In the genomic region with DNA sequence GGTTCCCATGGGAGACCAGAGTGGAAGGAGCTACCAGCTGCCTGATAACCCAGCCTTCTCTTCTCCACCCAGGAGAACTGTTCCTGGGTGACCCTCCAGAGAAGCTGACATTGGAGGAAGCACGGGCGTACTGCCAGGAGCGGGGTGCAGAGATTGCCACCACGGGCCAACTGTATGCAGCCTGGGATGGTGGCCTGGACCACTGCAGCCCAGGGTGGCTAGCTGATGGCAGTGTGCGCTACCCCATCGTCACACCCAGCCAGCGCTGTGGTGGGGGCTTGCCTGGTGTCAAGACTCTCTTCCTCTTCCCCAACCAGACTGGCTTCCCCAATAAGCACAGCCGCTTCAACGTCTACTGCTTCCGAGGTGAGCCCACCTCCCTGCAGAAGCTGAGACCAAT, we compare ENCODE assay signal across 16 cellular contexts. TPM values are rescaled to one million over a fixed set of nuclear protein-coding genes. Genes with fewer than 3 reads are reported as not detected.
DNase-seq lines count a peak whose midpoint lies in the region; ATAC-seq, FAIRE-seq and TF ChIP-seq lines count a peak whose summit lies in the region.
"Had no signal": no experiment of that assay in that cellular context is flagged by ENCODE, and none has a peak within 500 bp of the region (broad histone marks: within the 10 kb centered on the region; RNA-seq: fewer than 3 reads in every experiment).

No MANE protein-coding gene starts in this region.

- H4K8ac ChIP-seq in H1 (ENCODE audit: extremely low read depth, insufficient read depth, low read length): no peak overlapping the region

- H4K91ac ChIP-seq in H1 (replicated peaks; ENCODE audit: insufficient read length, low read length): no peak overlapping the region

- H4K5ac ChIP-seq in H1 (ENCODE audit: insufficient read length, low read depth, low read length): no peak overlapping the region

- H3K23me2 ChIP-seq in H1 (ENCODE audit: low read depth, low read length): peaks cover 3% of the 10 kb centered on the region; the same call in 1 of the 2 replicates

- TF ChIP-seq POLR2A in H1 (IDR thresholded peaks at IDR 0.05; ENCODE audit: control extremely low read depth in 1 of 2, low read depth in 2 of 2, low read length in 2 of 2) (no peak), adrenal gland (IDR thresholded peaks at IDR 0.05) (no peak)

- H3K79me2 ChIP-seq in H1 (ENCODE audit: control insufficient read depth in 1 of 2, insufficient read depth in 2 of 2, low read length in 2 of 2): no peaks in the 10 kb centered on the region
- no peaks in the 10 kb centered on the region for H3K79me2 ChIP-seq in osteoblast (ENCODE audit: insufficient read depth, low read length)

- H2BK15ac ChIP-seq in H1 (ENCODE audit: low read length): no peak overlapping the region

- no peak for TF ChIP-seq EP300 in H1 (IDR thresholded peaks at IDR 0.05; ENCODE audit: borderline replicate concordance in 1 of 2, low read depth in 2 of 2, low read length in 2 of 2)

- H3K4me2 ChIP-seq in H1 (ENCODE audit: insufficient read depth in 1 of 2, low read depth in 2 of 2, low read length in 2 of 2): no peak overlapping the region
- H3K4me2 ChIP-seq in osteoblast (ENCODE audit: insufficient read depth, low read length): no peak overlapping the region
- H3K4me2 ChIP-seq: BLaER1 treated with 17β-estradiol and CSF1 and Interleukin-3, amounts not matched to agents 10 nM and 100 nM had no signal

- POLR2A ChIA-PET in activated naive CD8-positive, alpha-beta T cell treated with anti-CD3 and anti-CD28 coated beads, Interleukin-2, amount 10 ng/mL, durations not matched to agents 7 days and 5 days (lab: Charles Lee): no interaction called here
- POLR2A ChIA-PET in HEK293 (lab: Yijun Ruan, JAX): interaction anchor here (0.6 to 1.2 kb wide), 3 partner anchors 13 to 28 kb away, joined by 3 to 5 read pairs (median 5); partner anchors contain the start of gene NES
- POLR2A ChIA-PET in H1 (lab: Charles Lee; ENCODE audit: partially characterized antibody): interaction anchor here (1.2 to 4.5 kb wide), 5 partner anchors 13 to 78 kb away, joined by 3 to 15 read pairs (median 5); no protein-coding TSS in a partner anchor

- H3K9ac ChIP-seq in H1 (replicated peaks in 1 of 4; ENCODE audit: extremely low read depth in 1 of 4, low read depth in 3 of 4, low read length in 3 of 4): no peak overlapping the region
- H3K9ac ChIP-seq: BLaER1 treated with 17β-estradiol and CSF1 and Interleukin-3, amounts not matched to agents 10 nM and 100 nM had no signal

- no peak overlapping the region for H2BK20ac ChIP-seq in H1 (ENCODE audit: low read length)

- WGBS in H1 (ENCODE audit: extremely low coverage in 1 of 2, insufficient coverage in 1 of 2, insufficient read length in 1 of 2, insufficient replicate concordance in 2 of 2, low coverage in 1 of 2, low lambda C conversion rate in 2 of 2, missing lambda C conversion rate in 1 of 2), 2 experiments: 90% methylated on average over 7 of the region's 10 CpGs; no CpG with 5 or more reads in 1 of the 2 experiments
- WGBS in adrenal gland, 4 donors: 70 to 86% (median 78%) methylated on average over 2 to 10 of the region's 10 CpGs

- no peak for ATAC-seq in activated naive CD8-positive, alpha-beta T cell treated with anti-CD3 and anti-CD28 coated beads, Interleukin-2, amount 10 ng/mL, durations not matched to agents 7 days and 5 days (ENCODE audit: low read depth)
- ATAC-seq: HCT116 had no signal

- H3K36me3 Mint-ChIP-seq in activated naive CD8-positive, alpha-beta T cell treated with anti-CD3 and anti-CD28 coated beads, Interleukin-2, amount 10 ng/mL, durations not matched to agents 7 days and 5 days: no peaks in the 10 kb centered on the region
- no peaks in the 10 kb centered on the region for H3K36me3 Mint-ChIP-seq in activated naive CD8-positive, alpha-beta T cell treated with anti-CD3 and anti-CD28 coated beads for 36 hours

- no peak overlapping the region for H3K4me3 Mint-ChIP-seq in activated naive CD8-positive, alpha-beta T cell treated with anti-CD3 and anti-CD28 coated beads, Interleukin-2, amount 10 ng/mL, durations not matched to agents 7 days and 5 days
- H3K4me3 Mint-ChIP-seq in activated naive CD8-positive, alpha-beta T cell treated with anti-CD3 and anti-CD28 coated beads for 36 hours: no peak overlapping the region
- H3K4me3 Mint-ChIP-seq: CD4-positive, alpha-beta T cell had no signal

- no peak overlapping the region for H2AK5ac ChIP-seq in H1 (ENCODE audit: low read depth, low read length)

- H3K27ac ChIP-seq in HEK293 (ENCODE audit: extremely low read depth, low read depth, low read length) (no peak overlapping the region), H1 (ENCODE audit: low read depth, low read length) (no peak overlapping the region), osteoblast (ENCODE audit: low read depth, low read length) (no peak overlapping the region), adrenal gland (no peak overlapping the region)
- H3K27ac ChIP-seq: BLaER1 treated with 17β-estradiol and CSF1 and Interleukin-3, amounts not matched to agents 10 nM and 100 nM had no signal

- FAIRE-seq in H1 (lab: Jason Lieb, UNC): no peak

- no peaks in the 10 kb centered on the region for H3K9me3 ChIP-seq in HEK293 (ENCODE audit: control insufficient read depth, insufficient read depth, low read depth, low read length)
- H3K9me3 ChIP-seq in H1 (ENCODE audit: insufficient read depth in 2 of 2, low read depth in 1 of 2, low read length in 1 of 2): no peaks in the 10 kb centered on the region
- no peaks in the 10 kb centered on the region for H3K9me3 ChIP-seq in osteoblast (ENCODE audit: low read depth, low read length)
- no peaks in the 10 kb centered on the region for H3K9me3 ChIP-seq in adrenal gland (replicated peaks in 1 of 3)
- H3K9me3 ChIP-seq: BLaER1 treated with 17β-estradiol and CSF1 and Interleukin-3, amounts not matched to agents 10 nM and 100 nM had no signal

- H2AFZ ChIP-seq in H1 (ENCODE audit: low read length) (no peak overlapping the region), osteoblast (ENCODE audit: low read length) (no peak overlapping the region)

- 0 out of 2 replicates have a peak overlapping the region, but pooled peaks have one; percentile 19 for H2BK12ac ChIP-seq in H1 (ENCODE audit: low read depth, low read length)

- no peak overlapping the region for H3K14ac ChIP-seq in H1 (ENCODE audit: insufficient read length)

- no peak overlapping the region for H3K56ac ChIP-seq in H1 (replicated peaks; ENCODE audit: insufficient read length, low read depth, low read length)

- no peak overlapping the region for H3K27ac Mint-ChIP-seq in activated naive CD8-positive, alpha-beta T cell treated with anti-CD3 and anti-CD28 coated beads, Interleukin-2, amount 10 ng/mL, durations not matched to agents 7 days and 5 days
- H3K27ac Mint-ChIP-seq in activated naive CD8-positive, alpha-beta T cell treated with anti-CD3 and anti-CD28 coated beads for 36 hours: no peak overlapping the region
- H3K27ac Mint-ChIP-seq: CD4-positive, alpha-beta T cell had no signal

- intact Hi-C loops in adrenal gland (cut with DNase I): no loop called here

- H3K27me3 ChIP-seq in H1 (replicated peaks in 1 of 4; ENCODE audit: control insufficient read depth in 3 of 4, extremely low read depth in 1 of 4, insufficient read depth in 3 of 4, low read length in 3 of 4) (peaks cover 5 to 42% (median 29%) of the 10 kb centered on the region in 4 experiments), osteoblast (ENCODE audit: insufficient read depth, low read length) (peaks cover 60% of the 10 kb centered on the region), adrenal gland (peaks cover 13% of the 10 kb centered on the region)

- H3K27me3 Mint-ChIP-seq in activated naive CD8-positive, alpha-beta T cell treated with anti-CD3 and anti-CD28 coated beads, Interleukin-2, amount 10 ng/mL, durations not matched to agents 7 days and 5 days: peaks cover 70% of the 10 kb centered on the region
- peaks cover 89% of the 10 kb centered on the region for H3K27me3 Mint-ChIP-seq in activated naive CD8-positive, alpha-beta T cell treated with anti-CD3 and anti-CD28 coated beads for 36 hours

- H3K79me1 ChIP-seq in H1 (ENCODE audit: low read depth, low read length): no peaks in the 10 kb centered on the region

- TF ChIP-seq CTCF in HEK293 (tag by site-specific recombination; IDR thresholded peaks at IDR 0.05) (no peak), H1 (IDR thresholded peaks at IDR 0.05; ENCODE audit: control extremely low read depth in 1 of 3, insufficient read depth in 1 of 3, low read depth in 1 of 3, low read length in 3 of 3) (no peak), osteoblast (IDR thresholded peaks at IDR 0.05; ENCODE audit: extremely low read depth, low read depth, low read length) (no peak), adrenal gland (IDR thresholded peaks at IDR 0.05) (no peak)

- no peaks in the 10 kb centered on the region for H3K4me1 ChIP-seq in HEK293 (ENCODE audit: control insufficient read depth, insufficient read depth, low read length)
- H3K4me1 ChIP-seq in H1 (replicated peaks in 1 of 4; ENCODE audit: control insufficient read depth in 3 of 4, insufficient read depth in 4 of 4, low read length in 3 of 4): peaks cover 0 to 5% (median 3%) of the 10 kb centered on the region in 4 experiments; a peak in 3 of 7 replicates
- H3K4me1 ChIP-seq in osteoblast (ENCODE audit: insufficient read depth, low read length): no peaks in the 10 kb centered on the region
- H3K4me1 ChIP-seq in adrenal gland (replicated peaks in 1 of 2): no peaks in the 10 kb centered on the region

- H3K4me3 ChIP-seq in HEK293 (ENCODE audit: low read depth, low read length): no peak overlapping the region
- no peak overlapping the region for H3K4me3 ChIP-seq in H1 (ENCODE audit: extremely low read depth in 1 of 4, insufficient read depth in 2 of 4, low read depth in 3 of 4, low read length in 4 of 4)
- no peak overlapping the region for H3K4me3 ChIP-seq in osteoblast (ENCODE audit: insufficient read depth, low read length)
- no peak overlapping the region for H3K4me3 ChIP-seq in adrenal gland
- H3K4me3 ChIP-seq: BLaER1 treated with 17β-estradiol and CSF1 and Interleukin-3, amounts not matched to agents 10 nM and 100 nM had no signal

- H3K9me3 Mint-ChIP-seq in activated naive CD8-positive, alpha-beta T cell treated with anti-CD3 and anti-CD28 coated beads, Interleukin-2, amount 10 ng/mL, durations not matched to agents 7 days and 5 days: no peaks in the 10 kb centered on the region
- no peaks in the 10 kb centered on the region for H3K9me3 Mint-ChIP-seq in activated naive CD8-positive, alpha-beta T cell treated with anti-CD3 and anti-CD28 coated beads for 36 hours
- H3K9me3 Mint-ChIP-seq: CD4-positive, alpha-beta T cell had no signal

- H4K20me1 ChIP-seq in H1 (replicated peaks in 1 of 2; ENCODE audit: control insufficient read depth in 1 of 2, insufficient read depth in 2 of 2, low read length in 2 of 2) (peaks cover 0 to 4% of the 10 kb centered on the region in 2 experiments), osteoblast (ENCODE audit: insufficient read depth, low read length) (peaks cover 5% of the 10 kb centered on the region)

- DNase-seq in activated naive CD8-positive, alpha-beta T cell treated with anti-CD3 and anti-CD28 coated beads, Interleukin-2, amount 10 ng/mL, durations not matched to agents 7 days and 5 days: peak; percentile 22
- no peak for DNase-seq in activated naive CD8-positive, alpha-beta T cell treated with anti-CD3 and anti-CD28 coated beads for 36 hours
- DNase-seq in H1 (ENCODE audit: low read depth in 1 of 2, low spot score in 2 of 2) (no peak), osteoblast (ENCODE audit: insufficient read length, low spot score, missing footprints) (peak; percentile 82), adrenal gland (no peak), NCI-H187 (lab: John Stamatoyannopoulos, UW) (no peak)
- DNase-seq: ACHN; Calu3; CD4-positive, alpha-beta T cell; DMS 273 treated with DMSO at 0.1 percent for 48 hours had no signal

- H3K36me3 ChIP-seq in HEK293 (ENCODE audit: control insufficient read depth in 2 of 2, insufficient read depth in 1 of 2, low read length in 2 of 2) (no peaks in the 10 kb centered on the region), H1 (ENCODE audit: control insufficient read depth in 2 of 4, insufficient read depth in 4 of 4, low read length in 3 of 4) (no peaks in the 10 kb centered on the region), osteoblast (ENCODE audit: insufficient read depth, low read length) (no peaks in the 10 kb centered on the region), adrenal gland (replicated peaks in 1 of 2) (no peaks in the 10 kb centered on the region)
- H3K36me3 ChIP-seq: BLaER1 treated with 17β-estradiol and CSF1 and Interleukin-3, amounts not matched to agents 10 nM and 100 nM had no signal

- H2BK120ac ChIP-seq in H1 (replicated peaks; ENCODE audit: low read depth, low read length): no peak overlapping the region

- TF ChIP-seq RAD21 in H1 (IDR thresholded peaks at IDR 0.05 in 1 of 2, conservative IDR thresholded peaks at IDR 0.05 in 1 of 2; ENCODE audit: low read depth in 2 of 2, low read length in 2 of 2): no peak

- no peak overlapping the region for H3K4ac ChIP-seq in H1 (replicated peaks; ENCODE audit: insufficient read length, low read depth, low read length)

- no peak overlapping the region for H3K18ac ChIP-seq in H1 (ENCODE audit: extremely low read depth, low read length)

- H2BK5ac ChIP-seq in H1 (ENCODE audit: low read depth, low read length): no peak overlapping the region

- CTCF ChIA-PET in HEK293 (lab: Yijun Ruan, JAX) (interaction anchor here (0.6 to 6.3 kb wide), 12 partner anchors 9 to 106 kb away, joined by 3 to 91 read pairs (median 4); partner anchors contain the start of gene HAPLN2), H1 (lab: Charles Lee; ENCODE audit: partially characterized antibody) (interaction anchor here (0.6 to 43.0 kb wide), 13 partner anchors 12 to 189 kb away, joined by 3 to 868 read pairs (median 5); partner anchors contain the start of genes HAPLN2, NAXE and NES)

- H3K4me1 Mint-ChIP-seq in activated naive CD8-positive, alpha-beta T cell treated with anti-CD3 and anti-CD28 coated beads, Interleukin-2, amount 10 ng/mL, durations not matched to agents 7 days and 5 days: peaks cover 24% of the 10 kb centered on the region
- H3K4me1 Mint-ChIP-seq in activated naive CD8-positive, alpha-beta T cell treated with anti-CD3 and anti-CD28 coated beads for 36 hours: peaks cover 5% of the 10 kb centered on the region

- H3K23ac ChIP-seq in H1 (ENCODE audit: insufficient read length): no peak overlapping the region

RNA-seq across cellular contexts. Expression of gene BCAN, which starts 6.6 kb away (rescaled TPM):
- not detected for total RNA-seq in activated naive CD8-positive, alpha-beta T cell treated with anti-CD3 and anti-CD28 coated beads, Interleukin-2, amount 10 ng/mL, durations not matched to agents 7 days and 5 days
- total RNA-seq in activated naive CD8-positive, alpha-beta T cell treated with anti-CD3 and anti-CD28 coated beads for 36 hours: not detected
- total RNA-seq in H1 (2021; fragmentation: NEBNext Ultra II Directional; extraction: Animal tissue kit (Norgen Biotek cat#: 25700)): 3.8 and 4.5 TPM in 2 replicates
- polyA plus RNA-seq in H1 (2011; rRNA removed): 17.1 and 24.0 TPM in 2 replicates
- polyA plus RNA-seq in H1 (2011; cell fraction: cytosol; rRNA removed): 11.2 TPM
- polyA plus RNA-seq in H1 (2011; cell fraction: nucleus; rRNA removed): 25.7 TPM
- polyA plus RNA-seq in H1 (2012, experiment 1 of 2): 8.8 to 14.0 TPM (median 12.1 TPM) in 4 replicates
- 10.6 TPM for polyA plus RNA-seq in H1 (2012, experiment 2 of 2)
- 8.6 TPM for polyA plus RNA-seq in H1 (2013, experiment 1 of 2)
- polyA plus RNA-seq in H1 (2013, experiment 2 of 2): 6.8 TPM
- 4.3 and 12.9 TPM in 2 replicates for polyA minus RNA-seq in H1 (2011; rRNA and poly(A)+ RNA removed)
- 7.8 TPM for polyA minus RNA-seq in H1 (2011; cell fraction: cytosol; rRNA and poly(A)+ RNA removed)
- polyA minus RNA-seq in H1 (2011; cell fraction: nucleus; rRNA and poly(A)+ RNA removed): 6.8 TPM
- total RNA-seq in osteoblast: not detected in 2 replicates
- 10 to 100 TPM in 3 of 8 donors, under 1 TPM in 3, not detected in 2; 0.11 to 36.3 (median 8.2) TPM for total RNA-seq in adrenal gland
- polyA plus RNA-seq in adrenal gland: 10 to 100 TPM in 1 of 3 donors, 1 to 10 TPM in 2; 2.4 to 24.9 (median 8.9) TPM
- total RNA-seq: A172; Calu3; CD4-positive, alpha-beta T cell; Daoy had no signal

RNA-seq across cellular contexts. Expression of gene NES, which starts 28.7 kb away (rescaled TPM):
- not detected for total RNA-seq in activated naive CD8-positive, alpha-beta T cell treated with anti-CD3 and anti-CD28 coated beads, Interleukin-2, amount 10 ng/mL, durations not matched to agents 7 days and 5 days
- total RNA-seq in activated naive CD8-positive, alpha-beta T cell treated with anti-CD3 and anti-CD28 coated beads for 36 hours: under 1 TPM in 1 of 2 experiments, not detected in 1; 0.04 TPM
- total RNA-seq in H1 (2021; fragmentation: NEBNext Ultra II Directional; extraction: Animal tissue kit (Norgen Biotek cat#: 25700)): 135 and 138 TPM in 2 replicates
- 13.3 and 20.3 TPM in 2 replicates for polyA plus RNA-seq in H1 (2011; rRNA removed)
- polyA plus RNA-seq in H1 (2011; cell fraction: cytosol; rRNA removed): 21.1 TPM
- polyA plus RNA-seq in H1 (2011; cell fraction: nucleus; rRNA removed): 54.8 TPM
- polyA plus RNA-seq in H1 (2012, experiment 1 of 2): 97.4 to 124 TPM (median 113 TPM) in 4 replicates
- 43.3 TPM for polyA plus RNA-seq in H1 (2012, experiment 2 of 2)
- 55.5 TPM for polyA plus RNA-seq in H1 (2013, experiment 1 of 2)
- 53.5 TPM for polyA plus RNA-seq in H1 (2013, experiment 2 of 2)
- 17.2 and 19.2 TPM in 2 replicates for polyA minus RNA-seq in H1 (2011; rRNA and poly(A)+ RNA removed)
- 31.7 TPM for polyA minus RNA-seq in H1 (2011; cell fraction: cytosol; rRNA and poly(A)+ RNA removed)
- 22.7 TPM for polyA minus RNA-seq in H1 (2011; cell fraction: nucleus; rRNA and poly(A)+ RNA removed)
- 0.36 and 1.5 TPM in 2 replicates for total RNA-seq in osteoblast
- 10 to 100 TPM in 6 of 8 donors, 1 to 10 TPM in 2; 7.7 to 22.9 (median 14.0) TPM for total RNA-seq in adrenal gland
- 10 to 100 TPM; 13.2 to 26.9 (median 18.0) TPM for polyA plus RNA-seq in adrenal gland
- total RNA-seq: CD4-positive, alpha-beta T cell had no signal

RNA-seq across cellular contexts. Expression of gene HAPLN2, which starts 29.3 kb away (rescaled TPM):
- total RNA-seq in activated naive CD8-positive, alpha-beta T cell treated with anti-CD3 and anti-CD28 coated beads, Interleukin-2, amount 10 ng/mL, durations not matched to agents 7 days and 5 days: under 1 TPM in 1 of 2 experiments, not detected in 1; 0.17 TPM
- total RNA-seq in activated naive CD8-positive, alpha-beta T cell treated with anti-CD3 and anti-CD28 coated beads for 36 hours: not detected
- total RNA-seq in H1 (2021; fragmentation: NEBNext Ultra II Directional; extraction: Animal tissue kit (Norgen Biotek cat#: 25700)): 0.19 TPM in 1 of 2 replicates, not detected in the other
- polyA plus RNA-seq in H1 (2011; rRNA removed) (0.51 and 1.2 TPM in 2 replicates), adrenal gland (1 to 10 TPM in 2 of 3 donors, not detected in 1; 2.2 to 3.1 TPM)
- 0.81 TPM for polyA plus RNA-seq in H1 (2011; cell fraction: cytosol; rRNA removed)
- polyA plus RNA-seq in H1 (2011; cell fraction: nucleus; rRNA removed): 3.4 TPM
- 0.40 to 0.92 TPM (median 0.72 TPM) in 3 of 4 replicates, not detected in the other for polyA plus RNA-seq in H1 (2012, experiment 1 of 2)
- polyA plus RNA-seq in H1 (2012, experiment 2 of 2): not detected
- 0.45 TPM for polyA plus RNA-seq in H1 (2013, experiment 1 of 2)
- polyA plus RNA-seq in H1 (2013, experiment 2 of 2): 0.15 TPM
- not detected in 2 replicates for polyA minus RNA-seq in H1 (2011; rRNA and poly(A)+ RNA removed)
- not detected for polyA minus RNA-seq in H1 (2011; cell fraction: cytosol; rRNA and poly(A)+ RNA removed)
- 0.50 TPM for polyA minus RNA-seq in H1 (2011; cell fraction: nucleus; rRNA and poly(A)+ RNA removed)
- total RNA-seq in osteoblast (not detected in 2 replicates), adrenal gland (1 to 10 TPM in 2 of 8 donors, under 1 TPM in 3, not detected in 3; 0.27 to 1.5 (median 0.74) TPM)
- total RNA-seq: Calu3, H4 had no signal

RNA-seq across cellular contexts. Expression of gene GPATCH4, which starts 47.2 kb away (rescaled TPM):
- total RNA-seq in activated naive CD8-positive, alpha-beta T cell treated with anti-CD3 and anti-CD28 coated beads, Interleukin-2, amount 10 ng/mL, durations not matched to agents 7 days and 5 days: 10 to 100 TPM; 29.7 to 31.1 TPM
- 100 to 1,000 TPM; 103 TPM for total RNA-seq in activated naive CD8-positive, alpha-beta T cell treated with anti-CD3 and anti-CD28 coated beads for 36 hours
- total RNA-seq in H1 (2021; fragmentation: NEBNext Ultra II Directional; extraction: Animal tissue kit (Norgen Biotek cat#: 25700)): 47.9 and 48.5 TPM in 2 replicates
- polyA plus RNA-seq in H1 (2011; rRNA removed) (19.3 and 20.5 TPM in 2 replicates), adrenal gland (10 to 100 TPM; 13.9 to 72.2 (median 39.3) TPM)
- 41.0 TPM for polyA plus RNA-seq in H1 (2011; cell fraction: cytosol; rRNA removed)
- 26.5 TPM for polyA plus RNA-seq in H1 (2011; cell fraction: nucleus; rRNA removed)
- polyA plus RNA-seq in H1 (2012, experiment 1 of 2): 71.6 to 116 TPM (median 83.2 TPM) in 4 replicates
- 13.8 TPM for polyA plus RNA-seq in H1 (2012, experiment 2 of 2)
- polyA plus RNA-seq in H1 (2013, experiment 1 of 2): 53.9 TPM
- 53.2 TPM for polyA plus RNA-seq in H1 (2013, experiment 2 of 2)
- polyA minus RNA-seq in H1 (2011; rRNA and poly(A)+ RNA removed): 53.2 and 70.6 TPM in 2 replicates
- polyA minus RNA-seq in H1 (2011; cell fraction: cytosol; rRNA and poly(A)+ RNA removed): 23.5 TPM
- polyA minus RNA-seq in H1 (2011; cell fraction: nucleus; rRNA and poly(A)+ RNA removed): 85.1 TPM
- total RNA-seq in osteoblast (8.0 and 11.2 TPM in 2 replicates), adrenal gland (10 to 100 TPM in 7 of 8 donors, 1 to 10 TPM in 1; 7.8 to 42.4 (median 26.3) TPM)

RNA-seq across cellular contexts. Expression of gene CRABP2, which starts 56.9 kb away (rescaled TPM):
- total RNA-seq in activated naive CD8-positive, alpha-beta T cell treated with anti-CD3 and anti-CD28 coated beads, Interleukin-2, amount 10 ng/mL, durations not matched to agents 7 days and 5 days: under 1 TPM; 0.68 to 0.80 TPM
- total RNA-seq in activated naive CD8-positive, alpha-beta T cell treated with anti-CD3 and anti-CD28 coated beads for 36 hours: 1 to 10 TPM; 1.2 to 1.6 TPM
- total RNA-seq in H1 (2021; fragmentation: NEBNext Ultra II Directional; extraction: Animal tissue kit (Norgen Biotek cat#: 25700)): 119 TPM in 2 replicates
- polyA plus RNA-seq in H1 (2011; rRNA removed) (69.2 and 130 TPM in 2 replicates), adrenal gland (10 to 100 TPM in 2 of 3 donors, 1 to 10 TPM in 1; 5.0 to 17.8 (median 11.2) TPM)
- polyA plus RNA-seq in H1 (2011; cell fraction: cytosol; rRNA removed): 79.6 TPM
- 70.9 TPM for polyA plus RNA-seq in H1 (2011; cell fraction: nucleus; rRNA removed)
- polyA plus RNA-seq in H1 (2012, experiment 1 of 2): 180 to 343 TPM (median 303 TPM) in 4 replicates
- 318 TPM for polyA plus RNA-seq in H1 (2012, experiment 2 of 2)
- polyA plus RNA-seq in H1 (2013, experiment 1 of 2): 139 TPM
- 143 TPM for polyA plus RNA-seq in H1 (2013, experiment 2 of 2)
- polyA minus RNA-seq in H1 (2011; rRNA and poly(A)+ RNA removed): 8.6 and 12.5 TPM in 2 replicates
- 45.7 TPM for polyA minus RNA-seq in H1 (2011; cell fraction: cytosol; rRNA and poly(A)+ RNA removed)
- 11.1 TPM for polyA minus RNA-seq in H1 (2011; cell fraction: nucleus; rRNA and poly(A)+ RNA removed)
- total RNA-seq in osteoblast (9.1 and 16.6 TPM in 2 replicates), adrenal gland (10 to 100 TPM in 1 of 8 donors, 1 to 10 TPM in 7; 3.1 to 11.6 (median 6.8) TPM)

Comparison
In these comparisons a context has a peak if more than half of its experiments do, and no peak if none do; other contexts are left out.
1. DNase-seq: peak in activated naive CD8-positive, alpha-beta T cell treated with anti-CD3 and anti-CD28 coated beads, Interleukin-2, amount 10 ng/mL, durations not matched to agents 7 days and 5 days (single experiment) and osteoblast (single experiment); none in activated naive CD8-positive, alpha-beta T cell treated with anti-CD3 and anti-CD28 coated beads for 36 hours (single experiment), H1 (0 of 2), adrenal gland (0 of 7) and NCI-H187 (0 of 2).